In genomic region chr5:9534881-9535517, GRCh38 we compare ENCODE assay signal across 2 cellular contexts.
TF ChIP-seq lines count a peak whose summit lies in the region.

No MANE protein-coding gene starts in this region.

TF ChIP-seq in GM23338, 12 proteins besides CTCF, POLR2A, EP300 and RAD21:
- TF ChIP-seq EZH2phosphoT487 (IDR thresholded peaks at IDR 0.05; ENCODE audit: unreplicated experiment) (no peak), ZNF331 (CRISPR knock-in tag; IDR thresholded peaks at IDR 0.05; ENCODE audit: low read depth) (no peak), ZNF114 (CRISPR knock-in tag; IDR thresholded peaks at IDR 0.05) (no peak), NANOG (IDR thresholded peaks at IDR 0.05; ENCODE audit: borderline replicate concordance) (no peak), STAT1 (IDR thresholded peaks at IDR 0.05; ENCODE audit: unreplicated experiment) (no peak), EZH2 (IDR thresholded peaks at IDR 0.05; ENCODE audit: low read depth, unreplicated experiment) (no peak), ETS1 (IDR thresholded peaks at IDR 0.05) (no peak), ZNF462 (CRISPR knock-in tag; IDR thresholded peaks at IDR 0.05) (no peak), POLR2AphosphoS5 (IDR thresholded peaks at IDR 0.05; ENCODE audit: low read depth) (no peak), CREB1 (CRISPR knock-in tag; IDR thresholded peaks at IDR 0.05; ENCODE audit: low read depth) (no peak), JUNB (IDR thresholded peaks at IDR 0.05; ENCODE audit: unreplicated experiment) (no peak)
- TF ChIP-seq, protein P1, sequence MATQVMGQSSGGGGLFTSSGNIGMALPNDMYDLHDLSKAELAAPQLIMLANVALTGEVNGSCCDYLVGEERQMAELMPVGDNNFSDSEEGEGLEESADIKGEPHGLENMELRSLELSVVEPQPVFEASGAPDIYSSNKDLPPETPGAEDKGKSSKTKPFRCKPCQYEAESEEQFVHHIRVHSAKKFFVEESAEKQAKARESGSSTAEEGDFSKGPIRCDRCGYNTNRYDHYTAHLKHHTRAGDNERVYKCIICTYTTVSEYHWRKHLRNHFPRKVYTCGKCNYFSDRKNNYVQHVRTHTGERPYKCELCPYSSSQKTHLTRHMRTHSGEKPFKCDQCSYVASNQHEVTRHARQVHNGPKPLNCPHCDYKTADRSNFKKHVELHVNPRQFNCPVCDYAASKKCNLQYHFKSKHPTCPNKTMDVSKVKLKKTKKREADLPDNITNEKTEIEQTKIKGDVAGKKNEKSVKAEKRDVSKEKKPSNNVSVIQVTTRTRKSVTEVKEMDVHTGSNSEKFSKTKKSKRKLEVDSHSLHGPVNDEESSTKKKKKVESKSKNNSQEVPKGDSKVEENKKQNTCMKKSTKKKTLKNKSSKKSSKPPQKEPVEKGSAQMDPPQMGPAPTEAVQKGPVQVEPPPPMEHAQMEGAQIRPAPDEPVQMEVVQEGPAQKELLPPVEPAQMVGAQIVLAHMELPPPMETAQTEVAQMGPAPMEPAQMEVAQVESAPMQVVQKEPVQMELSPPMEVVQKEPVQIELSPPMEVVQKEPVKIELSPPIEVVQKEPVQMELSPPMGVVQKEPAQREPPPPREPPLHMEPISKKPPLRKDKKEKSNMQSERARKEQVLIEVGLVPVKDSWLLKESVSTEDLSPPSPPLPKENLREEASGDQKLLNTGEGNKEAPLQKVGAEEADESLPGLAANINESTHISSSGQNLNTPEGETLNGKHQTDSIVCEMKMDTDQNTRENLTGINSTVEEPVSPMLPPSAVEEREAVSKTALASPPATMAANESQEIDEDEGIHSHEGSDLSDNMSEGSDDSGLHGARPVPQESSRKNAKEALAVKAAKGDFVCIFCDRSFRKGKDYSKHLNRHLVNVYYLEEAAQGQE (IDR thresholded peaks at IDR 0.05; ENCODE audit: unreplicated experiment), result no peak

TF ChIP-seq in SK-N-SH, 30 proteins besides CTCF, POLR2A, EP300 and RAD21:
- TF ChIP-seq, protein P2, sequence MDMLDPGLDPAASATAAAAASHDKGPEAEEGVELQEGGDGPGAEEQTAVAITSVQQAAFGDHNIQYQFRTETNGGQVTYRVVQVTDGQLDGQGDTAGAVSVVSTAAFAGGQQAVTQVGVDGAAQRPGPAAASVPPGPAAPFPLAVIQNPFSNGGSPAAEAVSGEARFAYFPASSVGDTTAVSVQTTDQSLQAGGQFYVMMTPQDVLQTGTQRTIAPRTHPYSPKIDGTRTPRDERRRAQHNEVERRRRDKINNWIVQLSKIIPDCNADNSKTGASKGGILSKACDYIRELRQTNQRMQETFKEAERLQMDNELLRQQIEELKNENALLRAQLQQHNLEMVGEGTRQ (IDR thresholded peaks at IDR 0.05; ENCODE audit: borderline replicate concordance, low read depth, low read length), result no peak
- TF ChIP-seq SMC3 (IDR thresholded peaks at IDR 0.05; ENCODE audit: low read depth, low read length) (no peak), FOSL2 (IDR thresholded peaks at IDR 0.05; ENCODE audit: borderline replicate concordance, low read depth) (no peak), FOXM1 (IDR thresholded peaks at IDR 0.05; ENCODE audit: low read depth) (no peak), TAF1 (IDR thresholded peaks at IDR 0.05; ENCODE audit: borderline replicate concordance, low read depth, low read length) (no peak), GATA2 (CRISPR knock-in tag; IDR thresholded peaks at IDR 0.05) (no peak), RXRA (IDR thresholded peaks at IDR 0.05; ENCODE audit: borderline replicate concordance, low read depth) (no peak), RCOR1 (IDR thresholded peaks at IDR 0.05; ENCODE audit: low read length) (no peak), ELF1 (IDR thresholded peaks at IDR 0.05) (no peak), CHD2 (IDR thresholded peaks at IDR 0.05; ENCODE audit: low read length, partially characterized antibody) (no peak), YY1 (IDR thresholded peaks at IDR 0.05; ENCODE audit: low read depth) (no peak), TEAD4 (IDR thresholded peaks at IDR 0.05; ENCODE audit: borderline replicate concordance, insufficient read depth) (no peak), MEF2A (IDR thresholded peaks at IDR 0.05; ENCODE audit: borderline replicate concordance, low read depth) (no peak)
- TF ChIP-seq, protein P3, sequence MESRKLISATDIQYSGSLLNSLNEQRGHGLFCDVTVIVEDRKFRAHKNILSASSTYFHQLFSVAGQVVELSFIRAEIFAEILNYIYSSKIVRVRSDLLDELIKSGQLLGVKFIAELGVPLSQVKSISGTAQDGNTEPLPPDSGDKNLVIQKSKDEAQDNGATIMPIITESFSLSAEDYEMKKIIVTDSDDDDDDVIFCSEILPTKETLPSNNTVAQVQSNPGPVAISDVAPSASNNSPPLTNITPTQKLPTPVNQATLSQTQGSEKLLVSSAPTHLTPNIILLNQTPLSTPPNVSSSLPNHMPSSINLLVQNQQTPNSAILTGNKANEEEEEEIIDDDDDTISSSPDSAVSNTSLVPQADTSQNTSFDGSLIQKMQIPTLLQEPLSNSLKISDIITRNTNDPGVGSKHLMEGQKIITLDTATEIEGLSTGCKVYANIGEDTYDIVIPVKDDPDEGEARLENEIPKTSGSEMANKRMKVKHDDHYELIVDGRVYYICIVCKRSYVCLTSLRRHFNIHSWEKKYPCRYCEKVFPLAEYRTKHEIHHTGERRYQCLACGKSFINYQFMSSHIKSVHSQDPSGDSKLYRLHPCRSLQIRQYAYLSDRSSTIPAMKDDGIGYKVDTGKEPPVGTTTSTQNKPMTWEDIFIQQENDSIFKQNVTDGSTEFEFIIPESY (IDR thresholded peaks at IDR 0.05; ENCODE audit: borderline replicate concordance, low read depth), result no peak
TF ChIP-seq in SK-N-SH: peak in this region for 0.
